In the genomic region with DNA sequence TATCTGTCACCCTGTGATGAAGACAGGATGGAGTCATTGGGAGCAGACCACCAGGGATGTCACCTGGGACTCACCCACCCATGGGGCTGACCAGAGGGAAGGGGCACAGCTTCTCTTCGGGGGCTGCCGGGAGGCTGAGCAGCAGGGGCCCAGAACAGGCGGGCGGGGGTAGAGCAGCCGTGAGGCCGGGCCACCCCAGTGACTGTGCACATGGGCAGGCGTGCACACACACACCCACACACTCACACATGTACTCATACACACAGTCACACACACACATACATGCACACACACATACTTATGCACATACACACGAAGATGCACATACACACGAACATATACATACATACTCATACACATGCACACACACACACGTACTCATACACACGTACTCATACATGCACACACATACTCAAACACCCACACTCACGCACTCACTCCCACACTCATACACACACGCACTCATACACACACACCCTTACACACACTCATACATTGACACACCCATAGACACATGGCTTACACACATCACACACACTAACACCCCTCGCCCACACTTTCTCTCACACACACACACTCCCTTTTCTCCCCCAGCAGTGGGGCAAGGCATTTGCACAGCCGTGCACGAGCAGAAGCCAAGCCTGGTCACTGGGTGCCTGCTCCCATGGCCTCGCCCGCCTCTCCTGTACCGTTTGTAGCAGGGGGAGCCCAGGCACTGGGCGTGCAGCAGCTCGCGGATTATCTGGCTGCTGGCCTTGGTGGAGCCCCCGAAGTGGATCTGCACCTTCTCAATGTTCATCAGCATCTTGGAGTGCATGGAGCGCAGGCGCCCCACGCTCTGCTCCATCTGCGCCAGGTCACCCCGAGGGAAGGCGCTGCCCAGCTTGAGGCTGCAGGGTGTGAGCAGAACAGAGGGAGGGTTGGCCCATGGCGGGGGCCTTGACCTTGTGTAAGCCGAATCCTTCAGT, we compare ENCODE assay signal across 1 cellular context.
TF ChIP-seq lines count a peak whose summit lies in the region.

No MANE protein-coding gene starts in this region.

TF ChIP-seq in IMR-90, 13 proteins besides CTCF, POLR2A, EP300 and RAD21:
- TF ChIP-seq MAFK (IDR thresholded peaks at IDR 0.05; ENCODE audit: low read depth, low read length) (no peak), NFE2L2 (IDR thresholded peaks at IDR 0.05; ENCODE audit: low read depth, low read length) (no peak), RFX5 (IDR thresholded peaks at IDR 0.05; ENCODE audit: low read depth, low read length) (no peak), RCOR1 (IDR thresholded peaks at IDR 0.05; ENCODE audit: insufficient replicate concordance, low read length) (no peak), FOS (IDR thresholded peaks at IDR 0.05; ENCODE audit: low read depth, low read length) (no peak), CEBPB (IDR thresholded peaks at IDR 0.05; ENCODE audit: low read depth, low read length) (no peak)
- TF ChIP-seq, protein P1, sequence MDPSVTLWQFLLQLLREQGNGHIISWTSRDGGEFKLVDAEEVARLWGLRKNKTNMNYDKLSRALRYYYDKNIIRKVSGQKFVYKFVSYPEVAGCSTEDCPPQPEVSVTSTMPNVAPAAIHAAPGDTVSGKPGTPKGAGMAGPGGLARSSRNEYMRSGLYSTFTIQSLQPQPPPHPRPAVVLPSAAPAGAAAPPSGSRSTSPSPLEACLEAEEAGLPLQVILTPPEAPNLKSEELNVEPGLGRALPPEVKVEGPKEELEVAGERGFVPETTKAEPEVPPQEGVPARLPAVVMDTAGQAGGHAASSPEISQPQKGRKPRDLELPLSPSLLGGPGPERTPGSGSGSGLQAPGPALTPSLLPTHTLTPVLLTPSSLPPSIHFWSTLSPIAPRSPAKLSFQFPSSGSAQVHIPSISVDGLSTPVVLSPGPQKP (IDR thresholded peaks at IDR 0.05; ENCODE audit: borderline replicate concordance, low read depth, low read length): no peak
